16 cellular contexts compared by ENCODE assay signal in genomic region chr12:20494803-20495202, GRCh38.
"Had no signal": no experiment of that assay in that cellular context is flagged by ENCODE, and none has a peak within 500 bp of the region (broad histone marks: within the 10 kb centered on the region; RNA-seq: fewer than 3 reads in every experiment).

No MANE protein-coding gene starts in this region.

- DNase-seq: activated CD4-positive, alpha-beta T cell treated with anti-CD3 and anti-CD28 coated beads for 36 hours; activated CD8-positive, alpha-beta memory T cell treated with anti-CD3 and anti-CD28 coated beads, Interleukin-2, amount 50 U/mL, for 48 hours; activated CD8-positive, alpha-beta T cell treated with anti-CD3 and anti-CD28 coated beads, Interleukin-2, amount 10 ng/mL, durations not matched to agents 7 days and 5 days; activated naive CD4-positive, alpha-beta T cell treated with Interleukin-2 at 50 U/mL for 16 hours; activated naive CD8-positive, alpha-beta T cell treated with anti-CD3 and anti-CD28 coated beads, Interleukin-2, amount 50 U/mL, for 24 hours; caudate nucleus; endodermal cell; mucosa of descending colon; naive thymus-derived CD8-positive, alpha-beta T cell; right cardiac atrium; stimulated activated CD4-positive, alpha-beta T cell treated with anti-CD3 and anti-CD28 coated beads, Interleukin-2, amount 100 ng/mL, for 24 hours; stimulated activated naive B cell treated with anti-CD40 and anti-IgM and Interleukin-4, amounts not matched to agents 10 μg/mL and 1 μg/mL and 100 μg/mL, for 72 hours; substantia nigra; T-cell; WERI-Rb-1 had no signal

- H3K27me3 ChIP-seq: neutrophil had no signal

- H3K9me3 ChIP-seq: mucosa of descending colon, neutrophil had no signal

- H3K4me3 ChIP-seq: mucosa of descending colon had no signal

- H3K36me3 ChIP-seq: neutrophil, WERI-Rb-1 had no signal

- ATAC-seq: activated CD4-positive, alpha-beta T cell treated with anti-CD3 and anti-CD28 coated beads for 36 hours; activated CD8-positive, alpha-beta T cell treated with anti-CD3 and anti-CD28 coated beads, Interleukin-2, amount 10 ng/mL, durations not matched to agents 7 days and 5 days; activated naive CD8-positive, alpha-beta T cell treated with anti-CD3 and anti-CD28 coated beads, Interleukin-2, amount 50 U/mL, for 24 hours; mucosa of descending colon; naive thymus-derived CD8-positive, alpha-beta T cell; right cardiac atrium; stimulated activated naive B cell treated with anti-CD40 and anti-IgM and Interleukin-4, amounts not matched to agents 10 μg/mL and 1 μg/mL and 100 μg/mL, for 72 hours; T-cell had no signal
